In the genomic region with DNA sequence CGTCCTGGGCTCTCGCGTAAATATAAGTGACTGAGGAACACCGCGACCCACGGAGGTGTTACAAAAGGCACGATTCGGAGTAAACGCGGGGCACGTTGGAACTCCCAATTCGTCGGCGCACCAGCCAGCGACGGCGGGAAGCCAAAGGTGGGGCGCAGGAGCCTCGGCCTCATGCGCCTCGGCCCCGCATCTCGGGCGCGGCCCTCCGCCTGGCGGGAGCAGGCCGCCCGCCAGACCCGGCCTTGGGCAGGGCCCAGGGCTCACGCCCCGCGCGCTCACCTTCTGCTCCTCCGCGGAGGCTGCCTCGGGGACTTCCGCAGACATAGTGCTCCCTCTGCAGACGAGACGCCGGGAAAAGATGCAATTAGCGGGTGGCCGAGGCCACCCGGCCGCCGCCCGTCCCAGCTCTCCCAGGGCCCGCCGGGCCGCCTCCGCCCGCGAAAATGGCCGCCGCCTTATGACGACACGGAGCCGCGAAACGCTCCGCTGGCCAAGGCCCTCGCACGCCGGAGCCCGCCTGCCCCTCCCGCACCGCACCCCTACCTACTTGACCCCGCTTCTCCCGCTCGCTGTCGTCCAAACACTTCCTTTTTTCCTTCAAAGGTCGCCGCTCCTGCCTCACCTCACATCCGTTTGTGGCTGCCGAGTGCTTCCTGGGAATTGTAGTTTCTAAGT, we compare ENCODE assay signal across 1 cellular context.
A peak's percentile ranks its signal among the peaks of the same experiment; 100 is the strongest.
TF ChIP-seq lines count a peak whose summit lies in the region.

Gene ARPP19 (minus strand): TSS at position 462 of the 675 bp plus-strand sequence. CDS start 138 bp downstream, at position 324.

TF ChIP-seq in HepG2, 621 proteins besides CTCF, POLR2A, EP300 and RAD21 (continued from another document and continues in another):
- TF ChIP-seq, protein P1, sequence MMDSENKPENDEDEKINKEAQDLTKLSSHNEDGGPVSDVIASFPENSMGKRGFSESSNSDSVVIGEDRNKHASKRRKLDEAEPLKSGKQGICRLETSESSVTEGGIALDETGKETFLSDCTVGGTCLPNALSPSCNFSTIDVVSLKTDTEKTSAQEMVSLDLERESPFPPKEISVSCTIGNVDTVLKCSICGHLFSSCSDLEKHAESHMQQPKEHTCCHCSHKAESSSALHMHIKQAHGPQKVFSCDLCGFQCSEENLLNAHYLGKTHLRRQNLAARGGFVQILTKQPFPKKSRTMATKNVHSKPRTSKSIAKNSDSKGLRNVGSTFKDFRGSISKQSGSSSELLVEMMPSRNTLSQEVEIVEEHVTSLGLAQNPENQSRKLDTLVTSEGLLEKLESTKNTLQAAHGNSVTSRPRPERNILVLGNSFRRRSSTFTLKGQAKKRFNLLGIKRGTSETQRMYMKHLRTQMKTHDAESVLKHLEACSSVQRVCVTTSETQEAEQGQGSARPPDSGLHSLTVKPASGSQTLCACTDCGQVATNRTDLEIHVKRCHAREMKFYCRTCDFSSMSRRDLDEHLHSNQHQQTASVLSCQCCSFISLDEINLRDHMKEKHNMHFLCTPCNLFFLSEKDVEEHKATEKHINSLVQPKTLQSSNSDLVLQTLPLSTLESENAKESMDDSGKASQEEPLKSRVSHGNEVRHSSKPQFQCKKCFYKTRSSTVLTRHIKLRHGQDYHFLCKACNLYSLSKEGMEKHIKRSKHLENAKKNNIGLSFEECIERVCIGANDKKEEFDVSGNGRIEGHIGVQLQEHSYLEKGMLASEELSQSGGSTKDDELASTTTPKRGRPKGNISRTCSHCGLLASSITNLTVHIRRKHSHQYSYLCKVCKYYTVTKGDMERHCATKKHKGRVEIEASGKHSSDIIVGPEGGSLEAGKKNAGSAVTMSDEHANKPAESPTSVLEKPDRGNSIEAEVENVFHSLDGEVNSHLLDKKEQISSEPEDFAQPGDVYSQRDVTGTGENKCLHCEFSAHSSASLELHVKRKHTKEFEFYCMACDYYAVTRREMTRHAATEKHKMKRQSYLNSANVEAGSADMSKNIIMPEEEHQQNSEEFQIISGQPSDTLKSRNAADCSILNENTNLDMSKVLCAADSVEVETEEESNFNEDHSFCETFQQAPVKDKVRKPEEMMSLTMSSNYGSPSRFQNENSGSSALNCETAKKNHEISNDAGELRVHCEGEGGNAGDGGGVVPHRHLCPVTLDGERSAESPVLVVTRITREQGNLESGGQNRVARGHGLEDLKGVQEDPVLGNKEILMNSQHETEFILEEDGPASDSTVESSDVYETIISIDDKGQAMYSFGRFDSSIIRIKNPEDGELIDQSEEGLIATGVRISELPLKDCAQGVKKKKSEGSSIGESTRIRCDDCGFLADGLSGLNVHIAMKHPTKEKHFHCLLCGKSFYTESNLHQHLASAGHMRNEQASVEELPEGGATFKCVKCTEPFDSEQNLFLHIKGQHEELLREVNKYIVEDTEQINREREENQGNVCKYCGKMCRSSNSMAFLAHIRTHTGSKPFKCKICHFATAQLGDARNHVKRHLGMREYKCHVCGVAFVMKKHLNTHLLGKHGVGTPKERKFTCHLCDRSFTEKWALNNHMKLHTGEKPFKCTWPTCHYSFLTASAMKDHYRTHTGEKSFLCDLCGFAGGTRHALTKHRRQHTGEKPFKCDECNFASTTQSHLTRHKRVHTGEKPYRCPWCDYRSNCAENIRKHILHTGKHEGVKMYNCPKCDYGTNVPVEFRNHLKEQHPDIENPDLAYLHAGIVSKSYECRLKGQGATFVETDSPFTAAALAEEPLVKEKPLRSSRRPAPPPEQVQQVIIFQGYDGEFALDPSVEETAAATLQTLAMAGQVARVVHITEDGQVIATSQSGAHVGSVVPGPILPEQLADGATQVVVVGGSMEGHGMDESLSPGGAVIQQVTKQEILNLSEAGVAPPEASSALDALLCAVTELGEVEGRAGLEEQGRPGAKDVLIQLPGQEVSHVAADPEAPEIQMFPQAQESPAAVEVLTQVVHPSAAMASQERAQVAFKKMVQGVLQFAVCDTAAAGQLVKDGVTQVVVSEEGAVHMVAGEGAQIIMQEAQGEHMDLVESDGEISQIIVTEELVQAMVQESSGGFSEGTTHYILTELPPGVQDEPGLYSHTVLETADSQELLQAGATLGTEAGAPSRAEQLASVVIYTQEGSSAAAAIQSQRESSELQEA (CRISPR knock-in tag; IDR thresholded peaks at IDR 0.05; ENCODE audit: not compliant biosample characterization): no peak
- TF ChIP-seq, protein P2, sequence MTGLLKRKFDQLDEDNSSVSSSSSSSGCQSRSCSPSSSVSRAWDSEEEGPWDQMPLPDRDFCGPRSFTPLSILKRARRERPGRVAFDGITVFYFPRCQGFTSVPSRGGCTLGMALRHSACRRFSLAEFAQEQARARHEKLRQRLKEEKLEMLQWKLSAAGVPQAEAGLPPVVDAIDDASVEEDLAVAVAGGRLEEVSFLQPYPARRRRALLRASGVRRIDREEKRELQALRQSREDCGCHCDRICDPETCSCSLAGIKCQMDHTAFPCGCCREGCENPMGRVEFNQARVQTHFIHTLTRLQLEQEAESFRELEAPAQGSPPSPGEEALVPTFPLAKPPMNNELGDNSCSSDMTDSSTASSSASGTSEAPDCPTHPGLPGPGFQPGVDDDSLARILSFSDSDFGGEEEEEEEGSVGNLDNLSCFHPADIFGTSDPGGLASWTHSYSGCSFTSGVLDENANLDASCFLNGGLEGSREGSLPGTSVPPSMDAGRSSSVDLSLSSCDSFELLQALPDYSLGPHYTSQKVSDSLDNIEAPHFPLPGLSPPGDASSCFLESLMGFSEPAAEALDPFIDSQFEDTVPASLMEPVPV (CRISPR knock-in tag; IDR thresholded peaks at IDR 0.05): peak; percentile 95
- TF ChIP-seq ZNF75D (CRISPR knock-in tag; IDR thresholded peaks at IDR 0.05; ENCODE audit: borderline replicate concordance) (0 out of 2 replicates have a peak, but pooled peaks have one; percentile 66), ZNF143 (CRISPR knock-in tag; IDR thresholded peaks at IDR 0.05) (peak; percentile 98), TCF7L2 (IDR thresholded peaks at IDR 0.05; ENCODE audit: low read depth, low read length) (no peak), ZNF709 (CRISPR knock-in tag; IDR thresholded peaks at IDR 0.05) (peak; percentile 90), NR2F1 (CRISPR knock-in tag; IDR thresholded peaks at IDR 0.05) (peak; percentile 58 to 64; a peak in 2 of 4 replicates), TP53 (CRISPR knock-in tag; conservative IDR thresholded peaks at IDR 0.05) (peak; percentile 82; the same call in 1 of the 2 replicates), IKZF1 (IDR thresholded peaks at IDR 0.05) (no peak), TRIM22 (IDR thresholded peaks at IDR 0.05) (no peak), ARID5B (CRISPR knock-in tag; IDR thresholded peaks at IDR 0.05) (peak; percentile 75), ZBTB39 (CRISPR knock-in tag; IDR thresholded peaks at IDR 0.05) (peak; percentile 68; the same call in 1 of the 2 replicates), ZNF556 (CRISPR knock-in tag; IDR thresholded peaks at IDR 0.05; ENCODE audit: borderline replicate concordance) (no peak), THYN1 (CRISPR knock-in tag; IDR thresholded peaks at IDR 0.05; ENCODE audit: borderline replicate concordance, low read depth) (no peak), TAF15 (IDR thresholded peaks at IDR 0.05; ENCODE audit: low read depth, low read length, poor library complexity, severe bottlenecking) (no peak), FOSL2 (CRISPR knock-in tag; IDR thresholded peaks at IDR 0.05) (peak; percentile 46), SOX13 (IDR thresholded peaks at IDR 0.05) (no peak), SOX13 (CRISPR knock-in tag; conservative IDR thresholded peaks at IDR 0.05 in 1 of 2, IDR thresholded peaks at IDR 0.05 in 1 of 2) (peak in 1 of 2 experiments; percentile 38; a peak in 1 of 4 replicates), ZNF251 (CRISPR knock-in tag; IDR thresholded peaks at IDR 0.05) (no peak), ZNF451 (CRISPR knock-in tag; IDR thresholded peaks at IDR 0.05) (peak; percentile 82; the same call in 1 of the 2 replicates)
- TF ChIP-seq, protein P3, sequence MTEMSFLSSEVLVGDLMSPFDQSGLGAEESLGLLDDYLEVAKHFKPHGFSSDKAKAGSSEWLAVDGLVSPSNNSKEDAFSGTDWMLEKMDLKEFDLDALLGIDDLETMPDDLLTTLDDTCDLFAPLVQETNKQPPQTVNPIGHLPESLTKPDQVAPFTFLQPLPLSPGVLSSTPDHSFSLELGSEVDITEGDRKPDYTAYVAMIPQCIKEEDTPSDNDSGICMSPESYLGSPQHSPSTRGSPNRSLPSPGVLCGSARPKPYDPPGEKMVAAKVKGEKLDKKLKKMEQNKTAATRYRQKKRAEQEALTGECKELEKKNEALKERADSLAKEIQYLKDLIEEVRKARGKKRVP (CRISPR knock-in tag; IDR thresholded peaks at IDR 0.05): peak in 1 of 2 experiments; percentile 77; a peak in 2 of 4 replicates
- TF ChIP-seq, protein P4, sequence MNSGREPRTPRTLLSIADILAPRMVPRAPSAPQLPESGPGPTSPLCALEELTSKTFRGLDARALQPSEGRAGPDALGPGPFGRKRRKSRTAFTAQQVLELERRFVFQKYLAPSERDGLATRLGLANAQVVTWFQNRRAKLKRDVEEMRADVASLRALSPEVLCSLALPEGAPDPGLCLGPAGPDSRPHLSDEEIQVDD (CRISPR knock-in tag; IDR thresholded peaks at IDR 0.05; ENCODE audit: borderline replicate concordance): peak; percentile 81; the same call in 1 of the 2 replicates
- TF ChIP-seq, protein P5, sequence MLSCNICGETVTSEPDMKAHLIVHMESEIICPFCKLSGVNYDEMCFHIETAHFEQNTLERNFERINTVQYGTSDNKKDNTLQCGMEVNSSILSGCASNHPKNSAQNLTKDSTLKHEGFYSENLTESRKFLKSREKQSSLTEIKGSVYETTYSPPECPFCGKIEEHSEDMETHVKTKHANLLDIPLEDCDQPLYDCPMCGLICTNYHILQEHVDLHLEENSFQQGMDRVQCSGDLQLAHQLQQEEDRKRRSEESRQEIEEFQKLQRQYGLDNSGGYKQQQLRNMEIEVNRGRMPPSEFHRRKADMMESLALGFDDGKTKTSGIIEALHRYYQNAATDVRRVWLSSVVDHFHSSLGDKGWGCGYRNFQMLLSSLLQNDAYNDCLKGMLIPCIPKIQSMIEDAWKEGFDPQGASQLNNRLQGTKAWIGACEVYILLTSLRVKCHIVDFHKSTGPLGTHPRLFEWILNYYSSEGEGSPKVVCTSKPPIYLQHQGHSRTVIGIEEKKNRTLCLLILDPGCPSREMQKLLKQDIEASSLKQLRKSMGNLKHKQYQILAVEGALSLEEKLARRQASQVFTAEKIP (CRISPR knock-in tag; IDR thresholded peaks at IDR 0.05; ENCODE audit: borderline replicate concordance): no peak
- TF ChIP-seq, protein P6, sequence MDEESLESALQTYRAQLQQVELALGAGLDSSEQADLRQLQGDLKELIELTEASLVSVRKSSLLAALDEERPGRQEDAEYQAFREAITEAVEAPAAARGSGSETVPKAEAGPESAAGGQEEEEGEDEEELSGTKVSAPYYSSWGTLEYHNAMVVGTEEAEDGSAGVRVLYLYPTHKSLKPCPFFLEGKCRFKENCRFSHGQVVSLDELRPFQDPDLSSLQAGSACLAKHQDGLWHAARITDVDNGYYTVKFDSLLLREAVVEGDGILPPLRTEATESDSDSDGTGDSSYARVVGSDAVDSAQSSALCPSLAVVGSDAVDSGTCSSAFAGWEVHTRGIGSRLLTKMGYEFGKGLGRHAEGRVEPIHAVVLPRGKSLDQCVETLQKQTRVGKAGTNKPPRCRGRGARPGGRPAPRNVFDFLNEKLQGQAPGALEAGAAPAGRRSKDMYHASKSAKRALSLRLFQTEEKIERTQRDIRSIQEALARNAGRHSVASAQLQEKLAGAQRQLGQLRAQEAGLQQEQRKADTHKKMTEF (CRISPR knock-in tag; IDR thresholded peaks at IDR 0.05): peak; percentile 93
